ENCODE assay signal across 18 cellular contexts in genomic region chr21:28712396-28712795, GRCh38.
DNase-seq lines count a peak whose midpoint lies in the region; FAIRE-seq and TF ChIP-seq lines count a peak whose summit lies in the region.
"Had no signal": no experiment of that assay in that cellular context is flagged by ENCODE, and none has a peak within 500 bp of the region (broad histone marks: within the 10 kb centered on the region; RNA-seq: fewer than 3 reads in every experiment).

No MANE protein-coding gene starts in this region.

- H3K4me3 Mint-ChIP-seq in HFFc6: no peak overlapping the region
- H3K4me3 Mint-ChIP-seq: CD4-positive, alpha-beta memory T cell had no signal

- H3K4me1 Mint-ChIP-seq in HFFc6 (ENCODE audit: low read depth): peaks cover 59% of the 10 kb centered on the region
- H3K4me1 Mint-ChIP-seq: CD4-positive, alpha-beta memory T cell had no signal

- H3K4me3 ChIP-seq in testis: no peak overlapping the region
- no peak overlapping the region for H3K4me3 ChIP-seq in small intestine (ENCODE audit: low read depth in 1 of 2, low read length in 2 of 2)
- H3K4me3 ChIP-seq: HAP-1 had no signal

- intact Hi-C loops in testis (cut with DNase I; ENCODE audit: low total_unique reads): no loop called here

- H3K4me1 ChIP-seq in testis (no peaks in the 10 kb centered on the region), small intestine (ENCODE audit: control insufficient read depth in 2 of 2, insufficient read depth in 1 of 2, low read depth in 1 of 2, low read length in 1 of 2) (no peaks in the 10 kb centered on the region)
- H3K4me1 ChIP-seq: BE2C, HAP-1 had no signal

- FAIRE-seq in small intestine (lab: Jason Lieb, UNC): no peak
- FAIRE-seq: GM18507, H1, HepG2, HTR-8/SVneo had no signal

- no peak for TF ChIP-seq CTCF in HFFc6 (IDR thresholded peaks at IDR 0.05)
- TF ChIP-seq CTCF in testis (IDR thresholded peaks at IDR 0.05): no peak

- 0 out of 2 replicates have a peak overlapping the region, but pooled peaks have one; percentile 20 for H3K27ac Mint-ChIP-seq in HFFc6
- H3K27ac Mint-ChIP-seq: CD4-positive, alpha-beta memory T cell had no signal

- H3K9me3 Mint-ChIP-seq in HFFc6: no peaks in the 10 kb centered on the region; the same call in 1 of the 2 replicates

- H3K36me3 Mint-ChIP-seq in HFFc6 (ENCODE audit: low read depth): peaks cover 14% of the 10 kb centered on the region

- H3K27me3 ChIP-seq in testis (no peaks in the 10 kb centered on the region), small intestine (ENCODE audit: control insufficient read depth in 2 of 2, insufficient read depth in 2 of 2, low read length in 2 of 2) (no peaks in the 10 kb centered on the region)
- H3K27me3 ChIP-seq: BE2C had no signal

- H3K27ac ChIP-seq in testis (no peak overlapping the region), small intestine (ENCODE audit: low read depth in 1 of 2, low read length in 1 of 2) (no peak overlapping the region)
- H3K27ac ChIP-seq: C4-2B had no signal

- H3K27me3 Mint-ChIP-seq in HFFc6 (ENCODE audit: insufficient read depth): no peaks in the 10 kb centered on the region
- H3K27me3 Mint-ChIP-seq: CD4-positive, alpha-beta memory T cell had no signal

- no peak for TF ChIP-seq POLR2A in testis (IDR thresholded peaks at IDR 0.05)

- H3K9me3 ChIP-seq in testis (no peaks in the 10 kb centered on the region), small intestine (ENCODE audit: control insufficient read depth, low read depth) (no peaks in the 10 kb centered on the region)
- H3K9me3 ChIP-seq: BE2C, HAP-1 had no signal

- H3K36me3 ChIP-seq in testis (ENCODE audit: low read depth, missing control alignments) (no peaks in the 10 kb centered on the region), small intestine (ENCODE audit: control insufficient read depth in 2 of 2, insufficient read depth in 2 of 2, low read length in 2 of 2) (no peaks in the 10 kb centered on the region)
- H3K36me3 ChIP-seq: BE2C, HAP-1 had no signal

- peak; percentile 7 for DNase-seq in AG08395 (ENCODE audit: low spot score)
- no peak for DNase-seq in HFFc6
- DNase-seq in fibroblast of gingiva (ENCODE audit: low read depth): peak; percentile 4
- peak; percentile 48 for DNase-seq in testis
- no peak for DNase-seq in small intestine
- DNase-seq in D341Med (ENCODE audit: low spot score): no peak
- DNase-seq in activated naive CD4-positive, alpha-beta T cell (lab: John Stamatoyannopoulos, UW): no peak
- DNase-seq: 8988T; BE2C; CD4-positive, alpha-beta memory T cell; COR-L47; DND-41 had no signal

Comparison
In these comparisons a context has a peak if more than half of its experiments do, and no peak if none do; other contexts are left out.
1. DNase-seq: peak in AG08395 (single experiment), fibroblast of gingiva (single experiment) and testis (single experiment); none in HFFc6 (single experiment), small intestine (single experiment), D341Med (single experiment) and activated naive CD4-positive, alpha-beta T cell (0 of 4).